In the genomic region with DNA sequence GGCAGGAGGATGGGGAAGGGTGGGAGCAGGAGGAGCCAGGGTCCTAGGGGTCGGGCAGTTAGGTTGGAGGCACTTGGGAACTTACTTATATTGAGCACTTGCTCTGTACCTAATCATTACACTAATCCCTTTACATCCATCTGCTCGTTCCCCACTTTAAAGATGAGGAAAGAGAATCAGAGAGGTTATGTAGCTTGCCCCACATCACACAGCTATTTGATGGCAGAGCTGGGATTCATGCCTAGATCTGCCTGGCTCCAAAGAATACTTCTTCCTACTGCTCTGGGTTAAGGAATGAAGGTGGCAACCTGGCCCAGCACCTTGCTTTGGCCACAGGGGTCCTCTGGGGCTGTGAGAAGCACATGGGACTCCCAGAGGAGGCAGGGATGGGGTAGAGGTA, we compare ENCODE assay signal across 2 cellular contexts.
TF ChIP-seq lines count a peak whose summit lies in the region.

No MANE protein-coding gene starts in this region.

TF ChIP-seq in HepG2, 621 proteins besides CTCF, POLR2A, EP300 and RAD21:
- TF ChIP-seq MTA1 (CRISPR knock-in tag; IDR thresholded peaks at IDR 0.05; ENCODE audit: borderline replicate concordance) (no peak), ZNF768 (CRISPR knock-in tag; IDR thresholded peaks at IDR 0.05) (peak; percentile 71; the same call in 1 of the 2 replicates), ZNF44 (CRISPR knock-in tag; IDR thresholded peaks at IDR 0.05) (no peak), ZNF207 (IDR thresholded peaks at IDR 0.05; ENCODE audit: borderline replicate concordance) (no peak)

TF ChIP-seq in K562, 482 proteins besides CTCF, POLR2A, EP300 and RAD21:
- TF ChIP-seq RBM25 (IDR thresholded peaks at IDR 0.05; ENCODE audit: low read depth, low read length, severe bottlenecking) (peak; percentile 67), TFE3 (CRISPR knock-in tag; IDR thresholded peaks at IDR 0.05) (no peak), KDM1A (IDR thresholded peaks at IDR 0.05) (peak; percentile 27 to 44; a peak in 1 of 4 replicates), ZFP36 (IDR thresholded peaks at IDR 0.05; ENCODE audit: low read depth, low read length, partially characterized antibody) (peak; percentile 69), BCOR (IDR thresholded peaks at IDR 0.05) (peak; percentile 67)
